Comparison of ENCODE assay signal across 29 cellular contexts in genomic region chrX:129566081-129566480, GRCh38. TPM values are rescaled to one million over a fixed set of nuclear protein-coding genes. Genes with fewer than 3 reads are reported as not detected.
A peak's percentile ranks its signal among the peaks of the same experiment; 100 is the strongest.
DNase-seq lines count a peak whose midpoint lies in the region; ATAC-seq and TF ChIP-seq lines count a peak whose summit lies in the region.
"Had no signal": no experiment of that assay in that cellular context is flagged by ENCODE, and none has a peak within 500 bp of the region (broad histone marks: within the 10 kb centered on the region; RNA-seq: fewer than 3 reads in every experiment).

No MANE protein-coding gene starts in this region.

- H3K4me3 Mint-ChIP-seq in GM23338, result no peak overlapping the region
- H3K4me3 Mint-ChIP-seq in progenitor cell of endocrine pancreas (ENCODE audit: low read depth), result no peak overlapping the region
- H3K4me3 Mint-ChIP-seq: activated naive CD8-positive, alpha-beta T cell treated with anti-CD3 and anti-CD28 coated beads, Interleukin-2, amount 10 ng/mL, durations not matched to agents 7 days and 5 days; CD8-positive, alpha-beta T cell; naive B cell; type B pancreatic cell had no signal

- no peak overlapping the region for H3K4me3 ChIP-seq in GM23338
- no peak overlapping the region for H3K4me3 ChIP-seq in fibroblast of mammary gland (ENCODE audit: control insufficient read depth, low read depth, low read length)
- H3K4me3 ChIP-seq: breast epithelium, heart left ventricle, MG63, Peyer's patch, smooth muscle cell had no signal

- no peaks in the 10 kb centered on the region for H3K79me2 ChIP-seq in GM23338 (replicated peaks; ENCODE audit: insufficient read depth)

- H3K36me3 ChIP-seq in GM23338 (ENCODE audit: insufficient read depth), result peaks cover 15% of the 10 kb centered on the region; the same call in 1 of the 2 replicates
- H3K36me3 ChIP-seq: breast epithelium had no signal

- H3K27me3 ChIP-seq in GM23338 (ENCODE audit: insufficient read depth), result no peaks in the 10 kb centered on the region
- H3K27me3 ChIP-seq: MG63, Peyer's patch had no signal

- H3K36me3 Mint-ChIP-seq in GM23338 (ENCODE audit: low read depth) (peaks cover 63% of the 10 kb centered on the region), progenitor cell of endocrine pancreas (ENCODE audit: insufficient read depth) (peaks cover 39% of the 10 kb centered on the region)

- no peak for ATAC-seq in GM23338
- ATAC-seq: CD8-positive, alpha-beta T cell; left colon had no signal

- H3F3A ChIP-seq in GM23338 (replicated peaks; ENCODE audit: low read depth), result no peaks in the 10 kb centered on the region

- H3K27ac Mint-ChIP-seq in GM23338 (peak overlapping the region; percentile 11; the same call in 1 of the 2 replicates), progenitor cell of endocrine pancreas (peak overlapping the region; percentile 60)
- H3K27ac Mint-ChIP-seq: activated naive CD8-positive, alpha-beta T cell treated with anti-CD3 and anti-CD28 coated beads, Interleukin-2, amount 10 ng/mL, durations not matched to agents 7 days and 5 days; CD8-positive, alpha-beta T cell; type B pancreatic cell had no signal

- no peaks in the 10 kb centered on the region for H4K20me1 ChIP-seq in GM23338 (replicated peaks; ENCODE audit: insufficient read depth)

- H2AFZ ChIP-seq in GM23338, result no peak overlapping the region

- H3K9me3 Mint-ChIP-seq in GM23338 (no peaks in the 10 kb centered on the region), progenitor cell of endocrine pancreas (ENCODE audit: low read depth) (peaks cover 3% of the 10 kb centered on the region)
- H3K9me3 Mint-ChIP-seq: activated naive CD8-positive, alpha-beta T cell treated with anti-CD3 and anti-CD28 coated beads, Interleukin-2, amount 10 ng/mL, durations not matched to agents 7 days and 5 days; CD8-positive, alpha-beta T cell; type B pancreatic cell had no signal

- H3K4me1 ChIP-seq in GM23338 (ENCODE audit: insufficient read depth), result peaks cover 9% of the 10 kb centered on the region
- H3K4me1 ChIP-seq: breast epithelium, Peyer's patch had no signal

- no peak overlapping the region for H3K4me2 ChIP-seq in GM23338
- H3K4me2 ChIP-seq: smooth muscle cell had no signal

- H3K27me3 Mint-ChIP-seq in GM23338 (ENCODE audit: insufficient read depth, low read depth, poor library complexity) (no peaks in the 10 kb centered on the region), progenitor cell of endocrine pancreas (no peaks in the 10 kb centered on the region)
- H3K27me3 Mint-ChIP-seq: activated naive CD8-positive, alpha-beta T cell treated with anti-CD3 and anti-CD28 coated beads, Interleukin-2, amount 10 ng/mL, durations not matched to agents 7 days and 5 days; naive B cell; type B pancreatic cell had no signal

- H3K9me2 ChIP-seq in GM23338 (ENCODE audit: insufficient read depth), result no peaks in the 10 kb centered on the region

- H3K4me1 Mint-ChIP-seq in GM23338 (peaks cover 10% of the 10 kb centered on the region), progenitor cell of endocrine pancreas (ENCODE audit: low read depth) (no peaks in the 10 kb centered on the region)

- H3K27ac ChIP-seq in GM23338 (ENCODE audit: low read depth), result 0 out of 2 replicates have a peak overlapping the region, but pooled peaks have one; percentile 14
- H3K27ac ChIP-seq: breast epithelium, heart left ventricle, Peyer's patch had no signal

- DNase-seq in GM23338 (ENCODE audit: low spot score) (no peak), amniotic epithelial cell (ENCODE audit: low read depth) (peak; percentile 32), fibroblast of mammary gland (ENCODE audit: low read depth) (peak; percentile 42), progenitor cell of endocrine pancreas (ENCODE audit: low spot score, unreplicated experiment) (no peak), NCI-H82 treated with DMSO at 0.1 percent for 48 hours (lab: John Stamatoyannopoulos, UW; ENCODE audit: unreplicated experiment) (no peak), NCI-H1105 (lab: John Stamatoyannopoulos, UW) (no peak), SKM-1 (lab: John Stamatoyannopoulos, UW; ENCODE audit: unreplicated experiment) (no peak)
- DNase-seq: activated CD4-positive, alpha-beta T cell treated with anti-CD3 and anti-CD28 coated beads, Interleukin-2, amount 50 U/mL, for 4 hours; activated naive CD8-positive, alpha-beta T cell treated with anti-CD3 and anti-CD28 coated beads, Interleukin-2, amount 10 ng/mL, durations not matched to agents 7 days and 5 days; CD8-positive, alpha-beta T cell; cortex of kidney; DMS153; GDM1; H7; heart left ventricle; KBM-7; left colon; mesenchymal stem cell; MG63; naive B cell; NCI-H1436 treated with DMSO at 0.1 percent for 48 hours; NCI-H524 treated with DMSO at 0.1 percent for 48 hours; occipital lobe; Peyer's patch; stimulated activated CD4-positive, alpha-beta T cell treated with anti-CD3 and anti-CD28 coated beads, Interleukin-2, amount 100 ng/mL, for 24 hours had no signal

- TF ChIP-seq CTCF in GM23338 (conservative IDR thresholded peaks at IDR 0.05; ENCODE audit: low read depth in 2 of 2), result no peak
- no peak for TF ChIP-seq CTCF in fibroblast of mammary gland (conservative IDR thresholded peaks at IDR 0.05; ENCODE audit: control insufficient read depth, insufficient read depth, low read depth, low read length)
- no peak for TF ChIP-seq CTCF in progenitor cell of endocrine pancreas (IDR thresholded peaks at IDR 0.05; ENCODE audit: unreplicated experiment)

TF ChIP-seq in GM23338, 12 proteins besides CTCF, POLR2A, EP300 and RAD21 (continues in another document):
- TF ChIP-seq ETS1 (IDR thresholded peaks at IDR 0.05) (no peak), ZNF114 (CRISPR knock-in tag; IDR thresholded peaks at IDR 0.05) (no peak), NANOG (IDR thresholded peaks at IDR 0.05; ENCODE audit: borderline replicate concordance) (no peak)

RNA-seq across cellular contexts. Expression of gene OCRL, which starts 26.0 kb away (rescaled TPM):
- 14.5 and 16.5 TPM in 2 replicates for total RNA-seq in GM23338 (2014; rRNA removed; shearing (Covaris generic))
- polyA plus RNA-seq in GM23338 (2016; fragmentation: Nextera tagmentation; extraction: Ambion mirVana), result 3.9 and 4.2 TPM in 2 replicates
- total RNA-seq in progenitor cell of endocrine pancreas, result 57.2 and 60.3 TPM in 2 replicates

RNA-seq across cellular contexts. Expression of gene SMARCA1, which starts 42.8 kb away (rescaled TPM):
- 51.8 and 53.0 TPM in 2 replicates for total RNA-seq in GM23338 (2014; rRNA removed; shearing (Covaris generic))
- 24.4 and 30.1 TPM in 2 replicates for polyA plus RNA-seq in GM23338 (2016; fragmentation: Nextera tagmentation; extraction: Ambion mirVana)
- 183 TPM in 2 replicates for total RNA-seq in progenitor cell of endocrine pancreas
- total RNA-seq: T-helper 2 cell treated with Interferon-gamma antibody and Interleukin-4, amounts not matched to agents 100 ng/mL and 5 ng/mL, for 36 hours had no signal

Comparison
In these comparisons a context has a peak if more than half of its experiments do, and no peak if none do; other contexts are left out.
1. DNase-seq: peak in amniotic epithelial cell (single experiment) and fibroblast of mammary gland (single experiment); none in GM23338 (single experiment), progenitor cell of endocrine pancreas (single experiment), NCI-H82 treated with DMSO at 0.1 percent for 48 hours (single experiment), NCI-H1105 (single experiment) and SKM-1 (single experiment).